Comparison of ENCODE assay signal across 34 cellular contexts in genomic region chr5:133253076-133253475, GRCh38.
"Had no signal": no experiment of that assay in that cellular context is flagged by ENCODE, and none has a peak within 500 bp of the region (broad histone marks: within the 10 kb centered on the region; RNA-seq: fewer than 3 reads in every experiment).

No MANE protein-coding gene starts in this region.

- H3K4me3 ChIP-seq: adrenal gland, body of pancreas, breast epithelium, K562, Peyer's patch had no signal

- H3K36me3 Mint-ChIP-seq: activated CD4-positive, alpha-beta memory T cell treated with anti-CD3 and anti-CD28 coated beads for 36 hours; activated naive CD4-positive, alpha-beta T cell treated with anti-CD3 and anti-CD28 coated beads, Interleukin-2, amount 50 U/mL, for 72 hours; T-cell had no signal

- ATAC-seq: activated naive CD4-positive, alpha-beta T cell treated with anti-CD3 and anti-CD28 coated beads, Interleukin-2, amount 50 U/mL, for 72 hours; activated T-cell treated with anti-CD3 and anti-CD28 coated beads, Interleukin-2, amount 50 U/mL, for 4 hours; body of pancreas; K562; PC-3; SK-N-SH treated with all-trans-retinoic acid at 6 μM for 48 hours; T-cell had no signal

- H3K4me3 Mint-ChIP-seq: activated B cell treated with CpG ODN at 0.5 μM for 24 hours; activated CD4-positive, alpha-beta memory T cell treated with anti-CD3 and anti-CD28 coated beads for 36 hours; activated naive CD4-positive, alpha-beta T cell treated with anti-CD3 and anti-CD28 coated beads for 36 hours; activated T-cell treated with anti-CD3 and anti-CD28 coated beads, Interleukin-2, amount 50 U/mL, for 4 hours; activated T-helper 1 cell treated with anti-CD3 and anti-CD28 coated beads, Interleukin-12 subunit alpha, Interleukin-12 subunit beta, Interleukin-2, Interleukin-4 antibody, amounts not matched to agents 30 ng/mL and 10 ng/mL and 1 ng/mL, durations not matched to agents 14 hours and 24 hours and 36 hours; T-cell had no signal

- H3K36me3 ChIP-seq: adrenal gland, breast epithelium, Peyer's patch had no signal

- H3K27me3 Mint-ChIP-seq: activated B cell treated with CpG ODN at 0.5 μM for 24 hours; activated CD4-positive, alpha-beta memory T cell treated with anti-CD3 and anti-CD28 coated beads for 36 hours; T-cell had no signal

- H3K27me3 ChIP-seq: adrenal gland, body of pancreas, breast epithelium, Peyer's patch had no signal

- H3K27ac Mint-ChIP-seq: activated B cell treated with CpG ODN at 0.5 μM for 24 hours; activated CD4-positive, alpha-beta memory T cell treated with anti-CD3 and anti-CD28 coated beads for 36 hours; activated naive CD4-positive, alpha-beta T cell treated with anti-CD3 and anti-CD28 coated beads for 36 hours; activated naive CD4-positive, alpha-beta T cell treated with anti-CD3 and anti-CD28 coated beads, Interleukin-2, amount 50 U/mL, for 72 hours; activated T-helper 1 cell treated with anti-CD3 and anti-CD28 coated beads, Interleukin-12 subunit alpha, Interleukin-12 subunit beta, Interleukin-2, Interleukin-4 antibody, amounts not matched to agents 30 ng/mL and 10 ng/mL and 1 ng/mL, durations not matched to agents 14 hours and 24 hours and 36 hours; T-cell had no signal

- H3K4me1 Mint-ChIP-seq: activated B cell treated with CpG ODN at 0.5 μM for 24 hours had no signal

- H3K27ac ChIP-seq: adrenal gland, body of pancreas, breast epithelium, Peyer's patch, VCaP had no signal

- H3K9me3 ChIP-seq: adrenal gland, body of pancreas, breast epithelium, Peyer's patch had no signal

- H3K4me1 ChIP-seq: adrenal gland, breast epithelium, Peyer's patch had no signal

- DNase-seq: activated B cell treated with CpG ODN at 0.5 μM for 24 hours; activated CD4-positive, alpha-beta memory T cell treated with anti-CD3 and anti-CD28 coated beads for 36 hours; activated CD4-positive, alpha-beta T cell treated with anti-CD3 and anti-CD28 coated beads for 4 hours; activated CD4-positive, alpha-beta T cell treated with anti-CD3 and anti-CD28 coated beads, Interleukin-2, amount 50 U/mL, for 1 hour; activated CD4-positive, CD25-positive, alpha-beta regulatory T cell treated with anti-CD3 and anti-CD28 coated beads, Interleukin-2, amount 50 U/mL, for 72 hours; activated CD8-positive, alpha-beta memory T cell treated with anti-CD3 and anti-CD28 coated beads, Interleukin-2, amount 50 U/mL, for 4 hours; activated gamma-delta T cell treated with Interleukin-2 at 50 U/mL for 16 hours; activated naive CD4-positive, alpha-beta T cell treated with anti-CD3 and anti-CD28 coated beads for 36 hours; activated T-cell treated with anti-CD3 and anti-CD28 coated beads for 4 hours; activated T-cell treated with anti-CD3 and anti-CD28 coated beads, Interleukin-2, amount 50 U/mL, for 4 hours; adrenal gland; body of pancreas; NCI-H1092 treated with DMSO at 0.1 percent for 48 hours; NCI-H1436; NCI-H1694 treated with DMSO at 0.1 percent for 48 hours; NCI-H2029; NCI-H2171 treated with DMSO at 0.1 percent for 48 hours; NCI-H226; NCI-H510A; NCI-H526; NK-92 treated with Interleukin-12 subunit alpha and Interleukin-12 subunit beta, amount 100 ng/mL, for 24 hours; PC-3; Peyer's patch; RPMI8226; SIG-M5; T-cell; T-helper 2 cell; T-helper 9 cell had no signal
